11 cellular contexts compared by ENCODE assay signal in genomic region chr2:111194835-111195621, GRCh38.
DNase-seq lines count a peak whose midpoint lies in the region; ATAC-seq and TF ChIP-seq lines count a peak whose summit lies in the region.
"Had no signal": no experiment of that assay in that cellular context is flagged by ENCODE, and none has a peak within 500 bp of the region (broad histone marks: within the 10 kb centered on the region; RNA-seq: fewer than 3 reads in every experiment).

No MANE protein-coding gene starts in this region.

- no peaks in the 10 kb centered on the region for H3K27me3 ChIP-seq in ovary
- H3K27me3 ChIP-seq: suprapubic skin had no signal

- H3K4me1 Mint-ChIP-seq in stimulated activated effector memory CD8-positive, alpha-beta T cell treated with anti-CD3 and anti-CD28 coated beads, Interleukin-12 subunit alpha, Interleukin-12 subunit beta, amount 100 ng/mL, for 72 hours: peaks cover 10% of the 10 kb centered on the region

- WGBS in ovary, 3 donors: 90 to 91% (median 90%) methylated on average over 8 of the region's 8 CpGs

- H3K4me1 ChIP-seq in ovary (ENCODE audit: insufficient read depth): no peaks in the 10 kb centered on the region
- H3K4me1 ChIP-seq: suprapubic skin had no signal

- no peak for TF ChIP-seq POLR2A in ovary (IDR thresholded peaks at IDR 0.05)

- no peak overlapping the region for H3K27ac Mint-ChIP-seq in stimulated activated effector memory CD8-positive, alpha-beta T cell treated with anti-CD3 and anti-CD28 coated beads, Interleukin-12 subunit alpha, Interleukin-12 subunit beta, amount 100 ng/mL, for 72 hours

- H3K4me3 Mint-ChIP-seq in stimulated activated effector memory CD8-positive, alpha-beta T cell treated with anti-CD3 and anti-CD28 coated beads, Interleukin-12 subunit alpha, Interleukin-12 subunit beta, amount 100 ng/mL, for 72 hours: no peak overlapping the region

- H3K27ac ChIP-seq in ovary: no peak overlapping the region
- H3K27ac ChIP-seq: suprapubic skin had no signal

- intact Hi-C loops in ovary (cut with DNase I): no loop called here
- intact Hi-C loops in cardiac septum (cut with DNase I): no loop called here

- no peak overlapping the region for H3K4me3 ChIP-seq in ovary
- H3K4me3 ChIP-seq: suprapubic skin had no signal

- H3K9me3 Mint-ChIP-seq in stimulated activated effector memory CD8-positive, alpha-beta T cell treated with anti-CD3 and anti-CD28 coated beads, Interleukin-12 subunit alpha, Interleukin-12 subunit beta, amount 100 ng/mL, for 72 hours: no peaks in the 10 kb centered on the region

- H3K36me3 ChIP-seq in ovary: no peaks in the 10 kb centered on the region
- H3K36me3 ChIP-seq: suprapubic skin had no signal

- no peak for TF ChIP-seq EP300 in ovary (IDR thresholded peaks at IDR 0.05)

- H3K36me3 Mint-ChIP-seq in stimulated activated effector memory CD8-positive, alpha-beta T cell treated with anti-CD3 and anti-CD28 coated beads, Interleukin-12 subunit alpha, Interleukin-12 subunit beta, amount 100 ng/mL, for 72 hours: no peaks in the 10 kb centered on the region

- H3K9me3 ChIP-seq in ovary: no peaks in the 10 kb centered on the region
- H3K9me3 ChIP-seq: suprapubic skin had no signal

- peak; percentile 44 for DNase-seq in NK-92 treated with Interleukin-12 subunit alpha and Interleukin-12 subunit beta, amount 100 ng/mL, for 24 hours (lab: John Stamatoyannopoulos, UW)
- DNase-seq in NK-92 (lab: John Stamatoyannopoulos, UW; ENCODE audit: unreplicated experiment) (no peak), NCI-H526 treated with DMSO at 0.1 percent for 48 hours (lab: John Stamatoyannopoulos, UW) (peak; percentile 17), ovary (no peak), cardiac septum (ENCODE audit: low spot score) (no peak)
- DNase-seq in stimulated activated effector memory CD8-positive, alpha-beta T cell treated with anti-CD3 and anti-CD28 coated beads, Interleukin-12 subunit alpha, Interleukin-12 subunit beta, amount 100 ng/mL, for 72 hours (ENCODE audit: low spot score in 2 of 2): peak in 1 of 2 donors; percentile 38
- DNase-seq: GOT3, retina had no signal

- ATAC-seq in HG02938 (IDR thresholded peaks at IDR 0.05; ENCODE audit: unreplicated experiment) (peak; percentile 75), HG02610 (IDR thresholded peaks at IDR 0.05; ENCODE audit: unreplicated experiment) (no peak)
- ATAC-seq in stimulated activated effector memory CD8-positive, alpha-beta T cell treated with anti-CD3 and anti-CD28 coated beads, Interleukin-12 subunit alpha, Interleukin-12 subunit beta, amount 100 ng/mL, for 72 hours: peak; percentile 19

- TF ChIP-seq CTCF in ovary (IDR thresholded peaks at IDR 0.05): no peak

Comparison
In these comparisons a context has a peak if more than half of its experiments do, and no peak if none do; other contexts are left out.
1. DNase-seq: peak in NK-92 treated with Interleukin-12 subunit alpha and Interleukin-12 subunit beta, amount 100 ng/mL, for 24 hours (single experiment) and NCI-H526 treated with DMSO at 0.1 percent for 48 hours (single experiment); none in NK-92 (single experiment), ovary (0 of 5) and cardiac septum (single experiment).